Comparison of ENCODE assay signal across 1 cellular context in genomic region chr1:50105430-50105829, GRCh38.
TF ChIP-seq lines count a peak whose summit lies in the region.

No MANE protein-coding gene starts in this region.

TF ChIP-seq in K562, 482 proteins besides CTCF, POLR2A, EP300 and RAD21 (continued from another document):
- TF ChIP-seq EP400 (IDR thresholded peaks at IDR 0.05), result no peak
- no peak for TF ChIP-seq CBX1 (IDR thresholded peaks at IDR 0.05; ENCODE audit: low read depth)
- TF ChIP-seq CTBP1 (IDR thresholded peaks at IDR 0.05; ENCODE audit: borderline replicate concordance), result no peak
- no peak for TF ChIP-seq HES1 (IDR thresholded peaks at IDR 0.05; ENCODE audit: low read depth)
- no peak for TF ChIP-seq USF2 (CRISPR knock-in tag; IDR thresholded peaks at IDR 0.05)
- TF ChIP-seq POLR2AphosphoS5 (IDR thresholded peaks at IDR 0.05; ENCODE audit: control insufficient read depth, insufficient read depth, low read depth, low read length), result no peak
- TF ChIP-seq PBX2 (CRISPR knock-in tag; IDR thresholded peaks at IDR 0.05; ENCODE audit: low read depth), result no peak
- no peak for TF ChIP-seq PBX2 (tag; conservative IDR thresholded peaks at IDR 0.05; ENCODE audit: low read depth)
